12 cellular contexts compared by ENCODE assay signal in genomic region chr2:2328847-2329246, GRCh38. TPM values are rescaled to one million over a fixed set of nuclear protein-coding genes. Genes with fewer than 3 reads are reported as not detected.
DNase-seq lines count a peak whose midpoint lies in the region; ATAC-seq, FAIRE-seq and TF ChIP-seq lines count a peak whose summit lies in the region.
"Had no signal": no experiment of that assay in that cellular context is flagged by ENCODE, and none has a peak within 500 bp of the region (broad histone marks: within the 10 kb centered on the region; RNA-seq: fewer than 3 reads in every experiment).

No MANE protein-coding gene starts in this region.

- no peaks in the 10 kb centered on the region for H3K4me1 ChIP-seq in A549
- H3K4me1 ChIP-seq: heart right ventricle had no signal

- TF ChIP-seq CTCF in A549 (IDR thresholded peaks at IDR 0.05), result no peak
- TF ChIP-seq CTCF in bronchial epithelial cell (IDR thresholded peaks at IDR 0.05; ENCODE audit: insufficient read depth, low read length, severe bottlenecking), result no peak

- no peak for TF ChIP-seq EP300 in A549 (IDR thresholded peaks at IDR 0.05)

- no peak for ATAC-seq in A549
- ATAC-seq in stimulated activated effector memory CD8-positive, alpha-beta T cell treated with anti-CD3 and anti-CD28 coated beads, Interleukin-12 subunit alpha, Interleukin-12 subunit beta, amount 100 ng/mL, for 72 hours, result no peak
- ATAC-seq: heart right ventricle, right cardiac atrium had no signal

- H3K4me3 ChIP-seq in A549, result no peak overlapping the region
- H3K4me3 ChIP-seq in H7 (ENCODE audit: insufficient read depth, low read depth, low read length), result no peak overlapping the region
- no peak overlapping the region for H3K4me3 ChIP-seq in bronchial epithelial cell (ENCODE audit: low read depth, low read length)
- H3K4me3 ChIP-seq: heart right ventricle had no signal

- no peak overlapping the region for H3K4me3 Mint-ChIP-seq in stimulated activated effector memory CD8-positive, alpha-beta T cell treated with anti-CD3 and anti-CD28 coated beads, Interleukin-12 subunit alpha, Interleukin-12 subunit beta, amount 100 ng/mL, for 72 hours
- H3K4me3 Mint-ChIP-seq: CD4-positive, alpha-beta memory T cell had no signal

- FAIRE-seq in A549 (lab: Jason Lieb, UNC), result no peak
- FAIRE-seq in bronchial epithelial cell (lab: Jason Lieb, UNC), result no peak
- FAIRE-seq: TTC549 had no signal

- no peak for TF ChIP-seq POLR2A in A549 (IDR thresholded peaks at IDR 0.05; ENCODE audit: low read length)

- H3K36me3 ChIP-seq in H7 (replicated peaks; ENCODE audit: control insufficient read depth, insufficient read depth, low read length) (no peaks in the 10 kb centered on the region), bronchial epithelial cell (ENCODE audit: control insufficient read depth, insufficient read depth, low read length) (no peaks in the 10 kb centered on the region)
- H3K36me3 ChIP-seq: heart right ventricle had no signal

- H3K4me1 Mint-ChIP-seq in stimulated activated effector memory CD8-positive, alpha-beta T cell treated with anti-CD3 and anti-CD28 coated beads, Interleukin-12 subunit alpha, Interleukin-12 subunit beta, amount 100 ng/mL, for 72 hours, result no peaks in the 10 kb centered on the region
- H3K4me1 Mint-ChIP-seq: CD4-positive, alpha-beta memory T cell had no signal

- POLR2A ChIA-PET in A549 (lab: Yijun Ruan, JAX), result no interaction called here

- TF ChIP-seq RAD21 in A549 (conservative IDR thresholded peaks at IDR 0.05 in 1 of 2, IDR thresholded peaks at IDR 0.05 in 1 of 2), result no peak

- CTCF ChIA-PET in A549 (lab: Yijun Ruan, JAX), result no interaction called here

- H3K27ac Mint-ChIP-seq in stimulated activated effector memory CD8-positive, alpha-beta T cell treated with anti-CD3 and anti-CD28 coated beads, Interleukin-12 subunit alpha, Interleukin-12 subunit beta, amount 100 ng/mL, for 72 hours, result no peak overlapping the region
- H3K27ac Mint-ChIP-seq: CD4-positive, alpha-beta memory T cell had no signal

- H3K27me3 ChIP-seq in H7 (ENCODE audit: control insufficient read depth, insufficient read depth, low read length) (0 out of 2 replicates have a peak, but pooled peaks cover 2% of the 10 kb centered on the region), bronchial epithelial cell (ENCODE audit: control insufficient read depth, insufficient read depth, low read length) (no peaks in the 10 kb centered on the region)

- DNase-seq in A549 (ENCODE audit: low read depth in 1 of 2, low spot score in 1 of 2) (no peak), H7 (peak; percentile 42), NCI-H446 (lab: John Stamatoyannopoulos, UW) (peak; percentile 21 to 39), bronchial epithelial cell (ENCODE audit: low read depth) (peak; percentile 0), EL (no peak)
- DNase-seq in stimulated activated effector memory CD8-positive, alpha-beta T cell treated with anti-CD3 and anti-CD28 coated beads, Interleukin-12 subunit alpha, Interleukin-12 subunit beta, amount 100 ng/mL, for 72 hours (ENCODE audit: low spot score in 2 of 2), result no peak
- DNase-seq in activated CD8-positive, alpha-beta memory T cell treated with anti-CD3 and anti-CD28 coated beads for 24 hours, result no peak
- no peak for DNase-seq in activated CD8-positive, alpha-beta memory T cell treated with anti-CD3 and anti-CD28 coated beads, Interleukin-2, amount 50 U/mL, for 48 hours
- DNase-seq: CD4-positive, alpha-beta memory T cell; heart right ventricle; right cardiac atrium had no signal

- no peak overlapping the region for H3K4me2 ChIP-seq in A549

- H3K9me3 ChIP-seq in A549, result no peaks in the 10 kb centered on the region
- H3K9me3 ChIP-seq: heart right ventricle had no signal

- no peak overlapping the region for H3K27ac ChIP-seq in A549
- H3K27ac ChIP-seq: heart right ventricle had no signal

- 68% methylated on average over 2 of the region's 2 CpGs for WGBS in A549 (ENCODE audit: missing lambda C conversion rate)

- no peaks in the 10 kb centered on the region for H3K36me3 Mint-ChIP-seq in stimulated activated effector memory CD8-positive, alpha-beta T cell treated with anti-CD3 and anti-CD28 coated beads, Interleukin-12 subunit alpha, Interleukin-12 subunit beta, amount 100 ng/mL, for 72 hours
- H3K36me3 Mint-ChIP-seq: CD4-positive, alpha-beta memory T cell had no signal

- peaks cover 5% of the 10 kb centered on the region for H3K9me3 Mint-ChIP-seq in stimulated activated effector memory CD8-positive, alpha-beta T cell treated with anti-CD3 and anti-CD28 coated beads, Interleukin-12 subunit alpha, Interleukin-12 subunit beta, amount 100 ng/mL, for 72 hours
- H3K9me3 Mint-ChIP-seq: CD4-positive, alpha-beta memory T cell had no signal

TF ChIP-seq in A549, 52 proteins besides CTCF, POLR2A, EP300 and RAD21:
- TF ChIP-seq REST (IDR thresholded peaks at IDR 0.05) (peak; percentile 87), NPAS2 (CRISPR knock-in tag; IDR thresholded peaks at IDR 0.05; ENCODE audit: borderline replicate concordance) (no peak)

RNA-seq across cellular contexts. Expression of gene MYT1L, which starts 2.2 kb away (rescaled TPM):
- not detected in 2 replicates for polyA plus RNA-seq in A549 (2011; rRNA removed)
- polyA plus RNA-seq in A549 (2012; cell fraction: cytosol; rRNA removed), result not detected in 2 replicates
- not detected in 2 replicates for polyA plus RNA-seq in A549 (2012; cell fraction: nucleus; rRNA removed)
- not detected in 3 replicates for polyA plus RNA-seq in A549 (2017; fragmentation: RNase III; extraction: RNeasy Plus Mini Kit Qiagen cat#74134 plus additional on column Dnase treatment)
- not detected in 2 replicates for polyA minus RNA-seq in A549 (2011; rRNA and poly(A)+ RNA removed)
- total RNA-seq in H7 (2014; rRNA removed; shearing (Covaris generic)), result 0.18 TPM in 1 of 2 replicates, not detected in the other
- 0.26 TPM in 1 of 2 replicates, not detected in the other for total RNA-seq in bronchial epithelial cell
- total RNA-seq: CD4-positive, alpha-beta memory T cell; heart right ventricle; right cardiac atrium had no signal
- polyA plus RNA-seq: CD4-positive, alpha-beta memory T cell; heart right ventricle had no signal

Comparison
In these comparisons a context has a peak if more than half of its experiments do, and no peak if none do; other contexts are left out.
1. DNase-seq: peak in H7 (single experiment), NCI-H446 (2 of 2) and bronchial epithelial cell (single experiment); none in A549 (0 of 2), stimulated activated effector memory CD8-positive, alpha-beta T cell treated with anti-CD3 and anti-CD28 coated beads, Interleukin-12 subunit alpha, Interleukin-12 subunit beta, amount 100 ng/mL, for 72 hours (0 of 2), EL (single experiment), activated CD8-positive, alpha-beta memory T cell treated with anti-CD3 and anti-CD28 coated beads for 24 hours (single experiment) and activated CD8-positive, alpha-beta memory T cell treated with anti-CD3 and anti-CD28 coated beads, Interleukin-2, amount 50 U/mL, for 48 hours (single experiment).